ENCODE assay signal across 8 cellular contexts in genomic region chr1:46446646-46447498, GRCh38. TPM values are rescaled to one million over a fixed set of nuclear protein-coding genes. Genes with fewer than 3 reads are reported as not detected.
A peak's percentile ranks its signal among the peaks of the same experiment; 100 is the strongest.
DNase-seq lines count a peak whose midpoint lies in the region; ATAC-seq, FAIRE-seq and TF ChIP-seq lines count a peak whose summit lies in the region.

No MANE protein-coding gene starts in this region.

- H3K9me3 Mint-ChIP-seq in chondrocyte (ENCODE audit: low read depth) = no peaks in the 10 kb centered on the region

- peaks cover 54% of the 10 kb centered on the region for H3K27me3 Mint-ChIP-seq in chondrocyte (ENCODE audit: low read depth)

- TF ChIP-seq POLR2A in H54 (IDR thresholded peaks at IDR 0.05; ENCODE audit: low read depth, low read length) = no peak

- DNase-seq in AG09319 (ENCODE audit: extremely low read depth, low read depth) (peak; percentile 29), H54 (ENCODE audit: insufficient read length, low spot score) (peak; percentile 75), NCI-H345 (lab: John Stamatoyannopoulos, UW) (peak; percentile 75), chondrocyte (ENCODE audit: low spot score) (no peak), left kidney (ENCODE audit: low read depth, low spot score) (peak; percentile 91)
- peak; percentile 91 for DNase-seq in activated CD4-positive, alpha-beta T cell treated with anti-CD3 and anti-CD28 coated beads for 48 hours
- DNase-seq in stimulated activated CD4-positive, alpha-beta T cell treated with anti-CD3 and anti-CD28 coated beads, Interleukin-4, amount 100 ng/mL, for 24 hours = peak; percentile 84

- no peak overlapping the region for H3K27ac Mint-ChIP-seq in chondrocyte (ENCODE audit: unreplicated experiment)

- FAIRE-seq in H54 (lab: Jason Lieb, UNC) = no peak

- TF ChIP-seq CTCF in AG09319 (IDR thresholded peaks at IDR 0.05; ENCODE audit: low read depth, low read length) (peak; percentile 91), chondrocyte (IDR thresholded peaks at IDR 0.05) (peak; percentile 94)

- peak overlapping the region; percentile 27 for H3K4me3 Mint-ChIP-seq in chondrocyte (ENCODE audit: unreplicated experiment)

- peaks cover 16% of the 10 kb centered on the region for H3K4me1 Mint-ChIP-seq in chondrocyte (ENCODE audit: low read depth)

- H3K36me3 Mint-ChIP-seq in chondrocyte (ENCODE audit: low read depth) = no peaks in the 10 kb centered on the region

- no peak for ATAC-seq in HG03039 (IDR thresholded peaks at IDR 0.05; ENCODE audit: unreplicated experiment)

RNA-seq across cellular contexts. Expression of gene DMBX1, which starts 42.8 kb away (rescaled TPM):
- total RNA-seq in chondrocyte = not detected in 3 replicates

RNA-seq across cellular contexts. Expression of gene FAAH, which starts 52.8 kb away (rescaled TPM):
- 7.0 to 15.0 TPM (median 14.1 TPM) in 3 replicates for total RNA-seq in chondrocyte
